ENCODE assay signal across 35 cellular contexts in the genomic region with DNA sequence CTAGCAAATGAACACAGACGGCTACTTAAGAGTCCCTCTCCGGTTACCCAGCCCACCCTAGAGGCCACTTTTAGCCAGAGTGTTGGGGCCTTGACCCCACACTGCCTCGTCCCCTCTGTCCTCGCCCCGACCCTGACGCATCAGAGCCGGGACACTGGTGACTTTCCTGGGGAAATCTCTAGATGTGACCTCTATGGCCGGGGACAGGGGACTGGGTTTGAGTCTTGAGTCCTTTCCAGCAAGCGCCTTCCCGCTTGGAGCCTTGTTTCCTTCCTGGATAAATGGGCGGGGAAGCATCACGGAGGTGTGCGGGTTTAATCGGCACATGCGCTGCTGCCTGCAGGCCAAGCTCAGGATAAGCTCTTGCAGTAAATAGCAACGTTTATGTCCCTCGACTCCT. TPM values are rescaled to one million over a fixed set of nuclear protein-coding genes. Genes with fewer than 3 reads are reported as not detected.
"Had no signal": no experiment of that assay in that cellular context is flagged by ENCODE, and none has a peak within 500 bp of the region (broad histone marks: within the 10 kb centered on the region; RNA-seq: fewer than 3 reads in every experiment).

No MANE protein-coding gene starts in this region.

- H3K9me3 ChIP-seq: adrenal gland, body of pancreas had no signal

- H3K27me3 ChIP-seq: adrenal gland, body of pancreas, brain microvascular endothelial cell, breast epithelium, cardiac muscle cell had no signal

- H3K4me3 ChIP-seq: adrenal gland, body of pancreas, breast epithelium, cardiac muscle cell had no signal

- H3K4me1 ChIP-seq: adrenal gland, body of pancreas, breast epithelium had no signal

- H3K36me3 ChIP-seq: adrenal gland, brain microvascular endothelial cell, breast epithelium, cardiac muscle cell had no signal

- H3K27ac ChIP-seq: adrenal gland, body of pancreas, brain microvascular endothelial cell, breast epithelium, cardiac muscle cell, VCaP had no signal

- FAIRE-seq: astrocyte, TTC549 had no signal

- ATAC-seq: activated CD8-positive, alpha-beta T cell treated with anti-CD3 and anti-CD28 coated beads for 36 hours; activated naive CD4-positive, alpha-beta T cell treated with anti-CD3 and anti-CD28 coated beads, Interleukin-2, amount 50 U/mL, for 72 hours; activated T-cell treated with anti-CD3 and anti-CD28 coated beads, Interleukin-2, amount 50 U/mL, for 4 hours; activated T-cell treated with anti-CD3 and anti-CD28 coated beads, Interleukin-2, amount 50 U/mL, for 72 hours; activated T-helper 17 cell treated with anti-CD3 and anti-CD28 coated beads, Interleukin-2, amount 50 U/mL, for 72 hours; body of pancreas had no signal

- DNase-seq: activated B cell treated with CpG ODN at 0.5 μM for 24 hours; activated CD4-positive, alpha-beta memory T cell treated with anti-CD3 and anti-CD28 coated beads for 36 hours; activated CD4-positive, alpha-beta T cell treated with anti-CD3 and anti-CD28 coated beads for 4 hours; activated CD4-positive, alpha-beta T cell treated with anti-CD3 and anti-CD28 coated beads, Interleukin-2, amount 10 ng/mL, durations not matched to agents 24 days and 14 days; activated CD4-positive, alpha-beta T cell treated with anti-CD3 and anti-CD28 coated beads, Interleukin-2, amount 50 U/mL, for 1 hour; activated CD4-positive, alpha-beta T cell treated with anti-CD3 and anti-CD28 coated beads, Interleukin-2, amount 50 U/mL, for 4 hours; activated CD4-positive, CD25-positive, alpha-beta regulatory T cell treated with anti-CD3 and anti-CD28 coated beads, Interleukin-2, amount 50 U/mL, for 72 hours; activated CD8-positive, alpha-beta memory T cell treated with anti-CD3 and anti-CD28 coated beads, Interleukin-2, amount 50 U/mL, for 4 hours; activated CD8-positive, alpha-beta T cell treated with anti-CD3 and anti-CD28 coated beads for 36 hours; activated effector memory CD4-positive, alpha-beta T cell treated with anti-CD3 and anti-CD28 coated beads, Interleukin-2, amount 50 U/mL, for 16 hours; activated gamma-delta T cell treated with Interleukin-2 at 50 U/mL for 16 hours; activated naive CD4-positive, alpha-beta T cell; activated naive CD4-positive, alpha-beta T cell treated with anti-CD3 and anti-CD28 coated beads for 36 hours; activated naive CD4-positive, alpha-beta T cell treated with anti-CD3 and anti-CD28 coated beads, Interleukin-2, amount 50 U/mL, for 16 hours; activated naive CD8-positive, alpha-beta T cell treated with anti-CD3 and anti-CD28 coated beads for 36 hours; activated T-cell treated with anti-CD3 and anti-CD28 coated beads for 4 hours; activated T-cell treated with anti-CD3 and anti-CD28 coated beads, Interleukin-2, amount 50 U/mL, for 1 hour; activated T-cell treated with anti-CD3 and anti-CD28 coated beads, Interleukin-2, amount 50 U/mL, for 4 hours; activated T-cell treated with anti-CD3 and anti-CD28 coated beads, Interleukin-2, amount 50 U/mL, for 72 hours; adrenal gland; amniotic stem cell; body of pancreas; brain microvascular endothelial cell; caudate nucleus; cerebellar nuclear complex; T-helper 1 cell; T-helper 2 cell; T-helper 9 cell had no signal

RNA-seq across cellular contexts. Expression of gene NPTX2, which starts 40.7 kb away (rescaled TPM):
- total RNA-seq: activated B cell treated with CpG ODN at 0.5 μM for 24 hours; activated CD4-positive, alpha-beta memory T cell treated with anti-CD3 and anti-CD28 coated beads for 36 hours; activated CD4-positive, alpha-beta T cell treated with anti-CD3 and anti-CD28 coated beads, Interleukin-2, amount 10 ng/mL, durations not matched to agents 24 days and 14 days; activated naive CD4-positive, alpha-beta T cell treated with anti-CD3 and anti-CD28 coated beads for 36 hours; activated naive CD4-positive, alpha-beta T cell treated with anti-CD3 and anti-CD28 coated beads, Interleukin-2, amount 50 U/mL, for 72 hours; activated naive CD8-positive, alpha-beta T cell treated with anti-CD3 and anti-CD28 coated beads for 36 hours; activated T-helper 17 cell treated with anti-CD3 and anti-CD28 coated beads, Interleukin-2, amount 50 U/mL, for 72 hours; cardiac muscle cell had no signal
- polyA plus RNA-seq: cardiac muscle cell had no signal
